ENCODE assay signal across 8 cellular contexts in the genomic region with DNA sequence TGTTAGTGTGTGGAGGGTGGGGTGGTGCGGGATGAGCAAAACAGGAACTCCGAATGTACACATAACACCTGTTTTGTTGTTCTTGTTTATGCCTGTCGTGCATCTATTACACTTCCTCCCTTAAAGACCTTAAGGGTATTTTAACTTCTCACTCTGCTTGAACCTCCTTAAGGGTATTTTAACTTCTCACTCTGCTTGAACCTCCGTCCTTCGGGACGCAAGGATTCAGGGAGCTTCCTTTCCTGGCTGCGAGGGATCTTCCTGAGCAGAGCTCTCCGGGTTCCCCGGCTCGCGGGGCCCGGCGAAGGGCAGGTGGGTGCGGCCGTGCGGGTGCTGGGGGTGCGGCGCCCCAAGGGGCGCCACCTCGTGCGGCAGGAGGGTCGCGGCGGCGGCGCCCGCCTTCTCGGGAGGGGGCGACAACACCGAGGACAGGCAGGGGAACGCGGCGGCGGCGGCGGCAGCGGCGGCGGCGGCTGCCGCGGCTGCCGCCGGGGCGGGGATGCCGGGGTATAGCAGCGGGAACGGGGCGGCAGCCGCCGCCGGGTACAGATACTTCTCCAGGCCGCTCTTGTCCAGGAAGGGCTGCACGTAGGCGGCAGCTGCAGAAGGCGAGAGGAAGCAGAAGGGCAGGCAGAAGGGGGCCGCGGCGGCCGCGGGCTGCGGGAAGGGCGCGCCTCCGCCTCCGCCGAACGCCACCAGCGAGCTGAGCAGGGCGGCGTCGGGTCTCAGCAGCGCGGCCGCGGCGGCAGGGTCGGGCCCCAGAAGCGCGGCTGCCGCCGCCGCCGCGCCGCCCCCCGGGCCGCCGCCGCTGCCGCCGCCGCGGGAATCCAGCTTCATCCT. TPM values are rescaled to one million over a fixed set of nuclear protein-coding genes. Genes with fewer than 3 reads are reported as not detected.
DNase-seq lines count a peak whose midpoint lies in the region; ATAC-seq lines count a peak whose summit lies in the region.

No MANE protein-coding gene starts in this region.

- H3K4me1 ChIP-seq in SJSA1 (replicated peaks): peaks cover 30% of the 10 kb centered on the region

- DNase-seq in ELR (ENCODE audit: low read depth): peak; percentile 20
- peak in 1 of 2 experiments; percentile 57 for DNase-seq in SJSA1 (ENCODE audit: low read depth in 1 of 2, low spot score in 2 of 2)
- peak in 16 of 61 donors; percentile 8 to 65 (median 44) for DNase-seq in caudate nucleus (lab: John Stamatoyannopoulos, UW)
- DNase-seq in left lobe of liver (ENCODE audit: low spot score): no peak
- DNase-seq in superior temporal gyrus (ENCODE audit: extremely low spot score): peak; percentile 63
- DNase-seq in GF-D8 (lab: John Stamatoyannopoulos, UW): no peak

- H3K4me3 ChIP-seq in SJSA1: peak overlapping the region; percentile 56

- H3K9me3 ChIP-seq in SJSA1 (replicated peaks): no peaks in the 10 kb centered on the region

- H3K27me3 ChIP-seq in SJSA1 (replicated peaks): no peaks in the 10 kb centered on the region

- ATAC-seq in HG02610 (IDR thresholded peaks at IDR 0.05; ENCODE audit: unreplicated experiment): peak; percentile 27
- peak; percentile 13 for ATAC-seq in left lobe of liver
- no peak for ATAC-seq in HG03175 (IDR thresholded peaks at IDR 0.05; ENCODE audit: unreplicated experiment)

- peaks cover 59% of the 10 kb centered on the region for H3K36me3 ChIP-seq in SJSA1

- H3K27ac ChIP-seq in SJSA1: peak overlapping the region; percentile 90
- peak overlapping the region; percentile 98 for H3K27ac ChIP-seq in caudate nucleus (ENCODE audit: low read depth, low read length)

RNA-seq across cellular contexts. Expression of a gene that starts 2.8 kb away (rescaled TPM):
- 36.1 and 69.1 TPM in 2 replicates for total RNA-seq in SJSA1 (2014; rRNA removed; shearing (Covaris generic))
- total RNA-seq in left lobe of liver: 1.9 TPM

Comparison
In these comparisons a context has a peak if more than half of its experiments do, and no peak if none do; other contexts are left out.
1. DNase-seq: peak in ELR (single experiment) and superior temporal gyrus (single experiment); none in left lobe of liver (single experiment) and GF-D8 (single experiment).
2. RNA of a gene that starts 2.8 kb away (total RNA-seq): 36.1 to 69.1 TPM in SJSA1; 1.9 TPM in left lobe of liver (single experiment); every median in the first group is over 10 times any median in the second.